Comparison of ENCODE assay signal across 1 cellular context in the genomic region with DNA sequence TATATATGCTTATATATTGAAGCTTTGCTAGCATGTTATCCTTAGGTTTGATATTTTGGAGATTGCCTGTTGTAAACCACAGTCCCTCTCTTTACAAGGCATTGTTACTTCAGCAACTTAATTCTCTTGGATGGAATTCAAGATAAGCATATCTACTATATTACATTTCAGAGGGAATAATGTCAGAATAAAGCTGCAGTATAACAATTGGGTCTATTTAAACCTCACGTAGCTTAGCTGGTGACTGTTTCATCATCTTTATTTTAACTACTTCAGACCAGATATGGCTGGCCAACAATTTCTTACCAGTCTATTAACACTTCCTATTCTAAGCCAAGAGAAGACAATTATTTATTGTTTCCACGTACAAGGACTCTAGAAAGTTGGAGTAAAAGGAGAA.
TF ChIP-seq lines count a peak whose summit lies in the region.

No MANE protein-coding gene starts in this region.

TF ChIP-seq in HEK293, 187 proteins besides CTCF, POLR2A, EP300 and RAD21 (continued from another document):
- TF ChIP-seq, protein P1, sequence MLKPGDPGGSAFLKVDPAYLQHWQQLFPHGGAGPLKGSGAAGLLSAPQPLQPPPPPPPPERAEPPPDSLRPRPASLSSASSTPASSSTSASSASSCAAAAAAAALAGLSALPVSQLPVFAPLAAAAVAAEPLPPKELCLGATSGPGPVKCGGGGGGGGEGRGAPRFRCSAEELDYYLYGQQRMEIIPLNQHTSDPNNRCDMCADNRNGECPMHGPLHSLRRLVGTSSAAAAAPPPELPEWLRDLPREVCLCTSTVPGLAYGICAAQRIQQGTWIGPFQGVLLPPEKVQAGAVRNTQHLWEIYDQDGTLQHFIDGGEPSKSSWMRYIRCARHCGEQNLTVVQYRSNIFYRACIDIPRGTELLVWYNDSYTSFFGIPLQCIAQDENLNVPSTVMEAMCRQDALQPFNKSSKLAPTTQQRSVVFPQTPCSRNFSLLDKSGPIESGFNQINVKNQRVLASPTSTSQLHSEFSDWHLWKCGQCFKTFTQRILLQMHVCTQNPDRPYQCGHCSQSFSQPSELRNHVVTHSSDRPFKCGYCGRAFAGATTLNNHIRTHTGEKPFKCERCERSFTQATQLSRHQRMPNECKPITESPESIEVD (tag by site-specific recombination; IDR thresholded peaks at IDR 0.05), result peak; percentile 52; the same call in 1 of the 2 replicates
- TF ChIP-seq ZXDB (tag by site-specific recombination; IDR thresholded peaks at IDR 0.05), result no peak
